ENCODE assay signal across 1 cellular context in genomic region chr22:31347251-31348008, GRCh38.
TF ChIP-seq lines count a peak whose summit lies in the region.

No MANE protein-coding gene starts in this region.

TF ChIP-seq in HepG2, 621 proteins besides CTCF, POLR2A, EP300 and RAD21 (continued from another document):
- TF ChIP-seq HNF1B (CRISPR knock-in tag; IDR thresholded peaks at IDR 0.05) (peak; percentile 21; the same call in 1 of the 2 replicates), ZNF510 (CRISPR knock-in tag; IDR thresholded peaks at IDR 0.05; ENCODE audit: low read depth) (0 out of 2 replicates have a peak, but pooled peaks have one; percentile 16), ZBTB42 (CRISPR knock-in tag; IDR thresholded peaks at IDR 0.05) (no peak; the same call in 1 of the 2 replicates), ATM (IDR thresholded peaks at IDR 0.05; ENCODE audit: borderline replicate concordance) (no peak), RBFOX2 (IDR thresholded peaks at IDR 0.05; ENCODE audit: low read depth, low read length) (peak; percentile 92), ZSCAN29 (CRISPR knock-in tag; conservative IDR thresholded peaks at IDR 0.05) (0 out of 2 replicates have a peak, but pooled peaks have one; percentile 66), MBD4 (IDR thresholded peaks at IDR 0.05; ENCODE audit: borderline replicate concordance, low read length) (no peak), REST (IDR thresholded peaks at IDR 0.05; ENCODE audit: borderline replicate concordance in 1 of 2, low read depth in 1 of 2, low read length in 2 of 2) (no peak), SP2 (CRISPR knock-in tag; IDR thresholded peaks at IDR 0.05) (no peak), ZBTB38 (CRISPR knock-in tag; IDR thresholded peaks at IDR 0.05) (no peak)
